1 cellular context compared by ENCODE assay signal in the genomic region with DNA sequence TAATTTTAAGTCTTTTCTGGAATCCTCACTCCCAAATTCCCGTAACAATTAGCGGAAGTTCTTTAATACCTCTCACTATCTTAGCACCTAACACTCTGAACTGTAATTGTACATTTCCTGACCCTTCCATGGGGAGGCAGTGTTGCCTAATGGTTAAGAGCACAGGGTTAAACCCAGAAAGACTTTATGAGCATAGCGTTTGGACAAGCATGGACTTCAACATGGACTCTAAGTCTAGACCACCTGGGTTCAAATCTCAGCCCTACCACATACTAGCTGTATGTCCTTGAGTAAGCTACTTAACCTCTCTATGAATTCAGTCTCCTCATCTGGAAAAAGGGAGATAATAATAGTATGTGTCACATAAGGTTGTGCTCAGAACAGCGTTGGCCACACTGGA.
TF ChIP-seq lines count a peak whose summit lies in the region.

No MANE protein-coding gene starts in this region.

TF ChIP-seq in HepG2, 621 proteins besides CTCF, POLR2A, EP300 and RAD21 (continued from another document and continues in another):
- TF ChIP-seq, protein P1, sequence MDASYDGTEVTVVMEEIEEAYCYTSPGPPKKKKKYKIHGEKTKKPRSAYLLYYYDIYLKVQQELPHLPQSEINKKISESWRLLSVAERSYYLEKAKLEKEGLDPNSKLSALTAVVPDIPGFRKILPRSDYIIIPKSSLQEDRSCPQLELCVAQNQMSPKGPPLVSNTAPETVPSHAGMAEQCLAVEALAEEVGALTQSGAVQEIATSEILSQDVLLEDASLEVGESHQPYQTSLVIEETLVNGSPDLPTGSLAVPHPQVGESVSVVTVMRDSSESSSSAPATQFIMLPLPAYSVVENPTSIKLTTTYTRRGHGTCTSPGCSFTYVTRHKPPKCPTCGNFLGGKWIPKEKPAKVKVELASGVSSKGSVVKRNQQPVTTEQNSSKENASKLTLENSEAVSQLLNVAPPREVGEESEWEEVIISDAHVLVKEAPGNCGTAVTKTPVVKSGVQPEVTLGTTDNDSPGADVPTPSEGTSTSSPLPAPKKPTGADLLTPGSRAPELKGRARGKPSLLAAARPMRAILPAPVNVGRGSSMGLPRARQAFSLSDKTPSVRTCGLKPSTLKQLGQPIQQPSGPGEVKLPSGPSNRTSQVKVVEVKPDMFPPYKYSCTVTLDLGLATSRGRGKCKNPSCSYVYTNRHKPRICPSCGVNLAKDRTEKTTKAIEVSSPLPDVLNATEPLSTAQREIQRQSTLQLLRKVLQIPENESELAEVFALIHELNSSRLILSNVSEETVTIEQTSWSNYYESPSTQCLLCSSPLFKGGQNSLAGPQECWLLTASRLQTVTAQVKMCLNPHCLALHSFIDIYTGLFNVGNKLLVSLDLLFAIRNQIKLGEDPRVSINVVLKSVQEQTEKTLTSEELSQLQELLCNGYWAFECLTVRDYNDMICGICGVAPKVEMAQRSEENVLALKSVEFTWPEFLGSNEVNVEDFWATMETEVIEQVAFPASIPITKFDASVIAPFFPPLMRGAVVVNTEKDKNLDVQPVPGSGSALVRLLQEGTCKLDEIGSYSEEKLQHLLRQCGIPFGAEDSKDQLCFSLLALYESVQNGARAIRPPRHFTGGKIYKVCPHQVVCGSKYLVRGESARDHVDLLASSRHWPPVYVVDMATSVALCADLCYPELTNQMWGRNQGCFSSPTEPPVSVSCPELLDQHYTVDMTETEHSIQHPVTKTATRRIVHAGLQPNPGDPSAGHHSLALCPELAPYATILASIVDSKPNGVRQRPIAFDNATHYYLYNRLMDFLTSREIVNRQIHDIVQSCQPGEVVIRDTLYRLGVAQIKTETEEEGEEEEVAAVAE (CRISPR knock-in tag; IDR thresholded peaks at IDR 0.05; ENCODE audit: borderline replicate concordance) = 0 out of 2 replicates have a peak, but pooled peaks have one; percentile 54
- no peak for TF ChIP-seq ZNF724P (CRISPR knock-in tag; IDR thresholded peaks at IDR 0.05; ENCODE audit: borderline replicate concordance)
- no peak for TF ChIP-seq ZNF775 (CRISPR knock-in tag; IDR thresholded peaks at IDR 0.05; ENCODE audit: borderline replicate concordance)
- TF ChIP-seq MXI1 (IDR thresholded peaks at IDR 0.05; ENCODE audit: borderline replicate concordance, low read depth, low read length) = no peak
- TF ChIP-seq ZNF33B (CRISPR knock-in tag; IDR thresholded peaks at IDR 0.05) = no peak
- TF ChIP-seq HNRNPUL1 (IDR thresholded peaks at IDR 0.05; ENCODE audit: low read depth, low read length) = no peak
- TF ChIP-seq RNF2 (conservative IDR thresholded peaks at IDR 0.05; ENCODE audit: low read depth) = no peak
- no peak for TF ChIP-seq ZNF816 (CRISPR knock-in tag; IDR thresholded peaks at IDR 0.05; ENCODE audit: borderline replicate concordance)
- no peak for TF ChIP-seq ZNF577 (CRISPR knock-in tag; IDR thresholded peaks at IDR 0.05; ENCODE audit: borderline replicate concordance, low read depth)
- 0 out of 2 replicates have a peak, but pooled peaks have one; percentile 56 for TF ChIP-seq KDM4B (CRISPR knock-in tag; IDR thresholded peaks at IDR 0.05)
- TF ChIP-seq ZNF333 (CRISPR knock-in tag; IDR thresholded peaks at IDR 0.05; ENCODE audit: borderline replicate concordance) = no peak
- peak; percentile 22 for TF ChIP-seq ASH2L (IDR thresholded peaks at IDR 0.05; ENCODE audit: insufficient read length, low read depth, low read length)
- 0 out of 2 replicates have a peak, but pooled peaks have one; percentile 46 for TF ChIP-seq ZNF614 (CRISPR knock-in tag; IDR thresholded peaks at IDR 0.05; ENCODE audit: borderline replicate concordance)
- TF ChIP-seq, protein P2, sequence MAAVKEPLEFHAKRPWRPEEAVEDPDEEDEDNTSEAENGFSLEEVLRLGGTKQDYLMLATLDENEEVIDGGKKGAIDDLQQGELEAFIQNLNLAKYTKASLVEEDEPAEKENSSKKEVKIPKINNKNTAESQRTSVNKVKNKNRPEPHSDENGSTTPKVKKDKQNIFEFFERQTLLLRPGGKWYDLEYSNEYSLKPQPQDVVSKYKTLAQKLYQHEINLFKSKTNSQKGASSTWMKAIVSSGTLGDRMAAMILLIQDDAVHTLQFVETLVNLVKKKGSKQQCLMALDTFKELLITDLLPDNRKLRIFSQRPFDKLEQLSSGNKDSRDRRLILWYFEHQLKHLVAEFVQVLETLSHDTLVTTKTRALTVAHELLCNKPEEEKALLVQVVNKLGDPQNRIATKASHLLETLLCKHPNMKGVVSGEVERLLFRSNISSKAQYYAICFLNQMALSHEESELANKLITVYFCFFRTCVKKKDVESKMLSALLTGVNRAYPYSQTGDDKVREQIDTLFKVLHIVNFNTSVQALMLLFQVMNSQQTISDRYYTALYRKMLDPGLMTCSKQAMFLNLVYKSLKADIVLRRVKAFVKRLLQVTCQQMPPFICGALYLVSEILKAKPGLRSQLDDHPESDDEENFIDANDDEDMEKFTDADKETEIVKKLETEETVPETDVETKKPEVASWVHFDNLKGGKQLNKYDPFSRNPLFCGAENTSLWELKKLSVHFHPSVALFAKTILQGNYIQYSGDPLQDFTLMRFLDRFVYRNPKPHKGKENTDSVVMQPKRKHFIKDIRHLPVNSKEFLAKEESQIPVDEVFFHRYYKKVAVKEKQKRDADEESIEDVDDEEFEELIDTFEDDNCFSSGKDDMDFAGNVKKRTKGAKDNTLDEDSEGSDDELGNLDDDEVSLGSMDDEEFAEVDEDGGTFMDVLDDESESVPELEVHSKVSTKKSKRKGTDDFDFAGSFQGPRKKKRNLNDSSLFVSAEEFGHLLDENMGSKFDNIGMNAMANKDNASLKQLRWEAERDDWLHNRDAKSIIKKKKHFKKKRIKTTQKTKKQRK (IDR thresholded peaks at IDR 0.05; ENCODE audit: low read length) = no peak
- TF ChIP-seq, protein P3, sequence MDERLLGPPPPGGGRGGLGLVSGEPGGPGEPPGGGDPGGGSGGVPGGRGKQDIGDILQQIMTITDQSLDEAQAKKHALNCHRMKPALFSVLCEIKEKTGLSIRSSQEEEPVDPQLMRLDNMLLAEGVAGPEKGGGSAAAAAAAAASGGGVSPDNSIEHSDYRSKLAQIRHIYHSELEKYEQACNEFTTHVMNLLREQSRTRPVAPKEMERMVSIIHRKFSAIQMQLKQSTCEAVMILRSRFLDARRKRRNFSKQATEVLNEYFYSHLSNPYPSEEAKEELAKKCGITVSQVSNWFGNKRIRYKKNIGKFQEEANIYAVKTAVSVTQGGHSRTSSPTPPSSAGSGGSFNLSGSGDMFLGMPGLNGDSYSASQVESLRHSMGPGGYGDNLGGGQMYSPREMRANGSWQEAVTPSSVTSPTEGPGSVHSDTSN (CRISPR knock-in tag; IDR thresholded peaks at IDR 0.05) = no peak
- TF ChIP-seq, protein P4, sequence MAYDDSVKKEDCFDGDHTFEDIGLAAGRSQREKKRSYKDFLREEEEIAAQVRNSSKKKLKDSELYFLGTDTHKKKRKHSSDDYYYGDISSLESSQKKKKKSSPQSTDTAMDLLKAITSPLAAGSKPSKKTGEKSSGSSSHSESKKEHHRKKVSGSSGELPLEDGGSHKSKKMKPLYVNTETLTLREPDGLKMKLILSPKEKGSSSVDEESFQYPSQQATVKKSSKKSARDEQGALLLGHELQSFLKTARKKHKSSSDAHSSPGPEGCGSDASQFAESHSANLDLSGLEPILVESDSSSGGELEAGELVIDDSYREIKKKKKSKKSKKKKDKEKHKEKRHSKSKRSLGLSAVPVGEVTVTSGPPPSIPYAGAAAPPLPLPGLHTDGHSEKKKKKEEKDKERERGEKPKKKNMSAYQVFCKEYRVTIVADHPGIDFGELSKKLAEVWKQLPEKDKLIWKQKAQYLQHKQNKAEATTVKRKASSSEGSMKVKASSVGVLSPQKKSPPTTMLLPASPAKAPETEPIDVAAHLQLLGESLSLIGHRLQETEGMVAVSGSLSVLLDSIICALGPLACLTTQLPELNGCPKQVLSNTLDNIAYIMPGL (CRISPR knock-in tag; IDR thresholded peaks at IDR 0.05; ENCODE audit: borderline replicate concordance in 1 of 2, low read depth in 1 of 2) = peak in 1 of 2 experiments; percentile 31; a peak in 1 of 4 replicates
- TF ChIP-seq SAP130 (CRISPR knock-in tag; IDR thresholded peaks at IDR 0.05; ENCODE audit: low read depth) = no peak
- TF ChIP-seq, protein P5, sequence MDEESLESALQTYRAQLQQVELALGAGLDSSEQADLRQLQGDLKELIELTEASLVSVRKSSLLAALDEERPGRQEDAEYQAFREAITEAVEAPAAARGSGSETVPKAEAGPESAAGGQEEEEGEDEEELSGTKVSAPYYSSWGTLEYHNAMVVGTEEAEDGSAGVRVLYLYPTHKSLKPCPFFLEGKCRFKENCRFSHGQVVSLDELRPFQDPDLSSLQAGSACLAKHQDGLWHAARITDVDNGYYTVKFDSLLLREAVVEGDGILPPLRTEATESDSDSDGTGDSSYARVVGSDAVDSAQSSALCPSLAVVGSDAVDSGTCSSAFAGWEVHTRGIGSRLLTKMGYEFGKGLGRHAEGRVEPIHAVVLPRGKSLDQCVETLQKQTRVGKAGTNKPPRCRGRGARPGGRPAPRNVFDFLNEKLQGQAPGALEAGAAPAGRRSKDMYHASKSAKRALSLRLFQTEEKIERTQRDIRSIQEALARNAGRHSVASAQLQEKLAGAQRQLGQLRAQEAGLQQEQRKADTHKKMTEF (CRISPR knock-in tag; IDR thresholded peaks at IDR 0.05) = 0 out of 2 replicates have a peak, but pooled peaks have one; percentile 18
- no peak for TF ChIP-seq CREM (IDR thresholded peaks at IDR 0.05)
- TF ChIP-seq CREM (CRISPR knock-in tag; IDR thresholded peaks at IDR 0.05) = no peak
- no peak for TF ChIP-seq TRIM24 (CRISPR knock-in tag; IDR thresholded peaks at IDR 0.05)
- no peak for TF ChIP-seq HMGA1 (CRISPR knock-in tag; conservative IDR thresholded peaks at IDR 0.05)
- TF ChIP-seq TGIF2 (CRISPR knock-in tag; IDR thresholded peaks at IDR 0.05) = 0 out of 2 replicates have a peak, but pooled peaks have one; percentile 35
- no peak for TF ChIP-seq HNRNPLL (IDR thresholded peaks at IDR 0.05; ENCODE audit: low read depth, low read length, poor library complexity, severe bottlenecking)
- TF ChIP-seq ZNF335 (CRISPR knock-in tag; IDR thresholded peaks at IDR 0.05) = 0 out of 2 replicates have a peak, but pooled peaks have one; percentile 43
- TF ChIP-seq MIER2 (CRISPR knock-in tag; IDR thresholded peaks at IDR 0.05) = 0 out of 2 replicates have a peak, but pooled peaks have one; percentile 34
- TF ChIP-seq, protein P6, sequence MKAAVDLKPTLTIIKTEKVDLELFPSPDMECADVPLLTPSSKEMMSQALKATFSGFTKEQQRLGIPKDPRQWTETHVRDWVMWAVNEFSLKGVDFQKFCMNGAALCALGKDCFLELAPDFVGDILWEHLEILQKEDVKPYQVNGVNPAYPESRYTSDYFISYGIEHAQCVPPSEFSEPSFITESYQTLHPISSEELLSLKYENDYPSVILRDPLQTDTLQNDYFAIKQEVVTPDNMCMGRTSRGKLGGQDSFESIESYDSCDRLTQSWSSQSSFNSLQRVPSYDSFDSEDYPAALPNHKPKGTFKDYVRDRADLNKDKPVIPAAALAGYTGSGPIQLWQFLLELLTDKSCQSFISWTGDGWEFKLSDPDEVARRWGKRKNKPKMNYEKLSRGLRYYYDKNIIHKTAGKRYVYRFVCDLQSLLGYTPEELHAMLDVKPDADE (CRISPR knock-in tag; IDR thresholded peaks at IDR 0.05) = no peak
- TF ChIP-seq TP53 (CRISPR knock-in tag; conservative IDR thresholded peaks at IDR 0.05) = no peak
- TF ChIP-seq ARID2 (CRISPR knock-in tag; IDR thresholded peaks at IDR 0.05; ENCODE audit: borderline replicate concordance) = no peak
- TF ChIP-seq FOXJ3 (CRISPR knock-in tag; IDR thresholded peaks at IDR 0.05; ENCODE audit: borderline replicate concordance) = no peak
- TF ChIP-seq CHD4 (IDR thresholded peaks at IDR 0.05; ENCODE audit: borderline replicate concordance, low read length) = 0 out of 2 replicates have a peak, but pooled peaks have one; percentile 34
- TF ChIP-seq, protein P7, sequence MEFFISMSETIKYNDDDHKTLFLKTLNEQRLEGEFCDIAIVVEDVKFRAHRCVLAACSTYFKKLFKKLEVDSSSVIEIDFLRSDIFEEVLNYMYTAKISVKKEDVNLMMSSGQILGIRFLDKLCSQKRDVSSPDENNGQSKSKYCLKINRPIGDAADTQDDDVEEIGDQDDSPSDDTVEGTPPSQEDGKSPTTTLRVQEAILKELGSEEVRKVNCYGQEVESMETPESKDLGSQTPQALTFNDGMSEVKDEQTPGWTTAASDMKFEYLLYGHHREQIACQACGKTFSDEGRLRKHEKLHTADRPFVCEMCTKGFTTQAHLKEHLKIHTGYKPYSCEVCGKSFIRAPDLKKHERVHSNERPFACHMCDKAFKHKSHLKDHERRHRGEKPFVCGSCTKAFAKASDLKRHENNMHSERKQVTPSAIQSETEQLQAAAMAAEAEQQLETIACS (CRISPR knock-in tag; IDR thresholded peaks at IDR 0.05) = no peak
- no peak for TF ChIP-seq ZNF749 (CRISPR knock-in tag; IDR thresholded peaks at IDR 0.05; ENCODE audit: borderline replicate concordance)
- no peak for TF ChIP-seq SIX4 (CRISPR knock-in tag; IDR thresholded peaks at IDR 0.05)
- TF ChIP-seq, protein P8, sequence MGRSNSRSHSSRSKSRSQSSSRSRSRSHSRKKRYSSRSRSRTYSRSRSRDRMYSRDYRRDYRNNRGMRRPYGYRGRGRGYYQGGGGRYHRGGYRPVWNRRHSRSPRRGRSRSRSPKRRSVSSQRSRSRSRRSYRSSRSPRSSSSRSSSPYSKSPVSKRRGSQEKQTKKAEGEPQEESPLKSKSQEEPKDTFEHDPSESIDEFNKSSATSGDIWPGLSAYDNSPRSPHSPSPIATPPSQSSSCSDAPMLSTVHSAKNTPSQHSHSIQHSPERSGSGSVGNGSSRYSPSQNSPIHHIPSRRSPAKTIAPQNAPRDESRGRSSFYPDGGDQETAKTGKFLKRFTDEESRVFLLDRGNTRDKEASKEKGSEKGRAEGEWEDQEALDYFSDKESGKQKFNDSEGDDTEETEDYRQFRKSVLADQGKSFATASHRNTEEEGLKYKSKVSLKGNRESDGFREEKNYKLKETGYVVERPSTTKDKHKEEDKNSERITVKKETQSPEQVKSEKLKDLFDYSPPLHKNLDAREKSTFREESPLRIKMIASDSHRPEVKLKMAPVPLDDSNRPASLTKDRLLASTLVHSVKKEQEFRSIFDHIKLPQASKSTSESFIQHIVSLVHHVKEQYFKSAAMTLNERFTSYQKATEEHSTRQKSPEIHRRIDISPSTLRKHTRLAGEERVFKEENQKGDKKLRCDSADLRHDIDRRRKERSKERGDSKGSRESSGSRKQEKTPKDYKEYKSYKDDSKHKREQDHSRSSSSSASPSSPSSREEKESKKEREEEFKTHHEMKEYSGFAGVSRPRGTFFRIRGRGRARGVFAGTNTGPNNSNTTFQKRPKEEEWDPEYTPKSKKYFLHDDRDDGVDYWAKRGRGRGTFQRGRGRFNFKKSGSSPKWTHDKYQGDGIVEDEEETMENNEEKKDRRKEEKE (IDR thresholded peaks at IDR 0.05) = no peak
- no peak for TF ChIP-seq DNMT1 (CRISPR knock-in tag; IDR thresholded peaks at IDR 0.05)
- no peak for TF ChIP-seq POLR2AphosphoS5 (IDR thresholded peaks at IDR 0.05; ENCODE audit: low read depth, low read length)
- no peak for TF ChIP-seq NCOA1 (CRISPR knock-in tag; IDR thresholded peaks at IDR 0.05)
- no peak for TF ChIP-seq ZNF121 (CRISPR knock-in tag; IDR thresholded peaks at IDR 0.05)
- no peak for TF ChIP-seq KLF13 (CRISPR knock-in tag; IDR thresholded peaks at IDR 0.05)
- TF ChIP-seq, protein P9, sequence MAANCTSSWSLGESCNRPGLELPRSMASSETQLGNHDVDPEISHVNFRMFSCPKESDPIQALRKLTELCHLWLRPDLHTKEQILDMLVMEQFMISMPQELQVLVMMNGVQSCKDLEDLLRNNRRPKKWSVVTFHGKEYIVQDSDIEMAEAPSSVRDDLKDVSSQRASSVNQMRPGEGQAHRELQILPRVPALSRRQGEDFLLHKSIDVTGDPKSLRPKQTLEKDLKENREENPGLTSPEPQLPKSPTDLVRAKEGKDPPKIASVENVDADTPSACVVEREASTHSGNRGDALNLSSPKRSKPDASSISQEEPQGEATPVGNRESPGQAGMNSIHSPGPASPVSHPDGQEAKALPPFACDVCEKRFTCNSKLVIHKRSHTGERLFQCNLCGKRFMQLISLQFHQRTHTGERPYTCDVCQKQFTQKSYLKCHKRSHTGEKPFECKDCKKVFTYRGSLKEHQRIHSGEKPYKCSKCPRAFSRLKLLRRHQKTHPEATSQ (CRISPR knock-in tag; IDR thresholded peaks at IDR 0.05; ENCODE audit: borderline replicate concordance) = peak; percentile 27; the same call in 1 of the 2 replicates
